Comparison of ENCODE assay signal across 19 cellular contexts in the genomic region with DNA sequence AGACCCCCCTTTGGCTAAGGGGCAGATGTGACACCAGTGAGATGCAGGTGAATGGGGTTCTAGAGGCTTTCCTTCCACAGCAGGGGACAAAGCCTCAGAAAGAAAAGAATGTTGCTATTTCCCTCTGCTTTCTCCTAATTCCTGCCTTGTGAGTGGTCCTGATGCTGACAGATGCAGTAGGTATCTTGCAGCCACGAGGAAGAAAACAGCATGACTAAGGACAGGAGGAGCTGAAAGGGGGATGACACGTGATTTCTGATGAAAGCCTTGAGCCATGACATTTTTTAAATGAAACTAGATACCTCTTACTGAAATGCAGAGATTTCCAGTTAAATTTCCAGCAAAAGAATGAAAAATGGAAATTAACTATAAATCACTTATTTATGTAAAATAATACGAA.
A peak's percentile ranks its signal among the peaks of the same experiment; 100 is the strongest.
DNase-seq lines count a peak whose midpoint lies in the region; ATAC-seq and TF ChIP-seq lines count a peak whose summit lies in the region.
"Had no signal": no experiment of that assay in that cellular context is flagged by ENCODE, and none has a peak within 500 bp of the region (broad histone marks: within the 10 kb centered on the region; RNA-seq: fewer than 3 reads in every experiment).

No MANE protein-coding gene starts in this region.

- no peak overlapping the region for H3K4me3 ChIP-seq in adipocyte (ENCODE audit: low read length)
- no peak overlapping the region for H3K4me3 ChIP-seq in endodermal cell (ENCODE audit: low read length)
- H3K4me3 ChIP-seq: psoas muscle, SK-N-MC, upper lobe of right lung had no signal

- DNase-seq in AG08395 (ENCODE audit: low spot score) (peak; percentile 34), HS-5 (ENCODE audit: low read depth) (peak; percentile 81), adipocyte (ENCODE audit: low read depth) (peak; percentile 55), fibroblast of peridontal ligament (ENCODE audit: extremely low read depth) (peak; percentile 64), endodermal cell (no peak)
- DNase-seq in activated T-helper 1 cell treated with anti-CD3 and anti-CD28 coated beads, Interleukin-12 subunit alpha, Interleukin-12 subunit beta, Interleukin-2, Interleukin-4 antibody, amounts not matched to agents 30 ng/mL and 10 ng/mL and 1 ng/mL, durations not matched to agents 14 hours and 24 hours and 36 hours (ENCODE audit: low spot score), result no peak
- DNase-seq: activated T-cell treated with anti-CD3 and anti-CD28 coated beads, Interleukin-2, amount 50 U/mL, for 1 hour; CD8-positive, alpha-beta memory T cell; cerebellar nuclear complex; left ventricle myocardium superior; NCI-H1105 treated with DMSO at 0.1 percent for 48 hours; psoas muscle; stimulated activated naive CD4-positive, alpha-beta T cell treated with Interleukin-2 at 50 U/mL for 16 hours; upper lobe of right lung had no signal

- TF ChIP-seq CTCF in endodermal cell (conservative IDR thresholded peaks at IDR 0.05), result no peak

- ATAC-seq in HG03139 (IDR thresholded peaks at IDR 0.05; ENCODE audit: unreplicated experiment) (no peak), HG03442 (IDR thresholded peaks at IDR 0.05; ENCODE audit: unreplicated experiment) (no peak)
- ATAC-seq: left ventricle myocardium superior, psoas muscle, upper lobe of right lung had no signal

- WGBS in endodermal cell (ENCODE audit: insufficient coverage in 1 of 2, insufficient read length in 1 of 2), 2 experiments, result 42% methylated on average over 2 of the region's 3 CpGs; no CpG with 5 or more reads in 1 of the 2 experiments

- H3K27ac ChIP-seq in endodermal cell (ENCODE audit: low read depth, low read length), result no peak overlapping the region
- H3K27ac ChIP-seq: psoas muscle, SK-N-MC, upper lobe of right lung had no signal

- H3K36me3 ChIP-seq in adipocyte (ENCODE audit: control insufficient read depth, insufficient read depth, low read length, severe bottlenecking), result no peaks in the 10 kb centered on the region
- H3K36me3 ChIP-seq in endodermal cell (ENCODE audit: control insufficient read depth, insufficient read depth, low read length), result no peaks in the 10 kb centered on the region
- H3K36me3 ChIP-seq: upper lobe of right lung had no signal

- no peaks in the 10 kb centered on the region for H3K36me3 Mint-ChIP-seq in activated T-helper 1 cell treated with anti-CD3 and anti-CD28 coated beads, Interleukin-12 subunit alpha, Interleukin-12 subunit beta, Interleukin-2, Interleukin-4 antibody, amounts not matched to agents 30 ng/mL and 10 ng/mL and 1 ng/mL, durations not matched to agents 14 hours and 24 hours and 36 hours (ENCODE audit: low read depth)
- no peaks in the 10 kb centered on the region for H3K36me3 Mint-ChIP-seq in endodermal cell (ENCODE audit: low read depth)

- no peaks in the 10 kb centered on the region for H3K4me1 Mint-ChIP-seq in activated T-helper 1 cell treated with anti-CD3 and anti-CD28 coated beads, Interleukin-12 subunit alpha, Interleukin-12 subunit beta, Interleukin-2, Interleukin-4 antibody, amounts not matched to agents 30 ng/mL and 10 ng/mL and 1 ng/mL, durations not matched to agents 14 hours and 24 hours and 36 hours (ENCODE audit: low read depth)
- no peaks in the 10 kb centered on the region for H3K4me1 Mint-ChIP-seq in endodermal cell
- H3K4me1 Mint-ChIP-seq: CD8-positive, alpha-beta memory T cell had no signal

- H3K9ac ChIP-seq in adipocyte (ENCODE audit: low read length) (no peak overlapping the region), endodermal cell (ENCODE audit: extremely low read depth, low read length, poor library complexity, severe bottlenecking) (no peak overlapping the region)

- no peak overlapping the region for H3K4me3 Mint-ChIP-seq in activated T-helper 1 cell treated with anti-CD3 and anti-CD28 coated beads, Interleukin-12 subunit alpha, Interleukin-12 subunit beta, Interleukin-2, Interleukin-4 antibody, amounts not matched to agents 30 ng/mL and 10 ng/mL and 1 ng/mL, durations not matched to agents 14 hours and 24 hours and 36 hours
- H3K4me3 Mint-ChIP-seq in endodermal cell, result no peak overlapping the region
- H3K4me3 Mint-ChIP-seq: activated naive CD8-positive, alpha-beta T cell; CD8-positive, alpha-beta memory T cell; IgD-negative memory B cell had no signal

- H3K27ac Mint-ChIP-seq in activated T-helper 1 cell treated with anti-CD3 and anti-CD28 coated beads, Interleukin-12 subunit alpha, Interleukin-12 subunit beta, Interleukin-2, Interleukin-4 antibody, amounts not matched to agents 30 ng/mL and 10 ng/mL and 1 ng/mL, durations not matched to agents 14 hours and 24 hours and 36 hours, result no peak overlapping the region
- H3K27ac Mint-ChIP-seq in endodermal cell, result no peak overlapping the region
- H3K27ac Mint-ChIP-seq: activated naive CD8-positive, alpha-beta T cell; IgD-negative memory B cell had no signal

- H3K27me3 Mint-ChIP-seq in activated T-helper 1 cell treated with anti-CD3 and anti-CD28 coated beads, Interleukin-12 subunit alpha, Interleukin-12 subunit beta, Interleukin-2, Interleukin-4 antibody, amounts not matched to agents 30 ng/mL and 10 ng/mL and 1 ng/mL, durations not matched to agents 14 hours and 24 hours and 36 hours (ENCODE audit: insufficient read depth), result no peaks in the 10 kb centered on the region
- no peaks in the 10 kb centered on the region for H3K27me3 Mint-ChIP-seq in endodermal cell (ENCODE audit: insufficient read depth)
- H3K27me3 Mint-ChIP-seq: activated naive CD8-positive, alpha-beta T cell had no signal

- no peaks in the 10 kb centered on the region for H3K27me3 ChIP-seq in adipocyte (replicated peaks; ENCODE audit: control insufficient read depth, insufficient read depth, low read length)
- H3K27me3 ChIP-seq in endodermal cell (ENCODE audit: control insufficient read depth, insufficient read depth, low read length, poor library complexity, severe bottlenecking), result no peaks in the 10 kb centered on the region
- H3K27me3 ChIP-seq: upper lobe of right lung had no signal

- no peaks in the 10 kb centered on the region for H3K9me3 Mint-ChIP-seq in activated T-helper 1 cell treated with anti-CD3 and anti-CD28 coated beads, Interleukin-12 subunit alpha, Interleukin-12 subunit beta, Interleukin-2, Interleukin-4 antibody, amounts not matched to agents 30 ng/mL and 10 ng/mL and 1 ng/mL, durations not matched to agents 14 hours and 24 hours and 36 hours
- no peaks in the 10 kb centered on the region for H3K9me3 Mint-ChIP-seq in endodermal cell
- H3K9me3 Mint-ChIP-seq: CD8-positive, alpha-beta memory T cell had no signal

- intact Hi-C loops in activated T-helper 1 cell treated with anti-CD3 and anti-CD28 coated beads, Interleukin-12 subunit alpha, Interleukin-12 subunit beta, Interleukin-2, Interleukin-4 antibody, amounts not matched to agents 30 ng/mL and 10 ng/mL and 1 ng/mL, durations not matched to agents 14 hours and 24 hours and 36 hours (cut with micrococcal nuclease), result no loop called here

- H3K9me3 ChIP-seq in adipocyte (ENCODE audit: control insufficient read depth, low read length), result no peaks in the 10 kb centered on the region
- no peaks in the 10 kb centered on the region for H3K9me3 ChIP-seq in endodermal cell (ENCODE audit: control insufficient read depth, low read length)
- H3K9me3 ChIP-seq: psoas muscle, upper lobe of right lung had no signal

- H3K4me1 ChIP-seq in adipocyte (ENCODE audit: control insufficient read depth, insufficient read depth, low read length) (peaks cover 11% of the 10 kb centered on the region), endodermal cell (ENCODE audit: control insufficient read depth, insufficient read depth, low read length) (no peaks in the 10 kb centered on the region)
- H3K4me1 ChIP-seq: psoas muscle, upper lobe of right lung had no signal

Comparison
In these comparisons a context has a peak if more than half of its experiments do, and no peak if none do; other contexts are left out.
1. DNase-seq: peak in AG08395 (single experiment), HS-5 (single experiment), adipocyte (single experiment) and fibroblast of peridontal ligament (single experiment); none in activated T-helper 1 cell treated with anti-CD3 and anti-CD28 coated beads, Interleukin-12 subunit alpha, Interleukin-12 subunit beta, Interleukin-2, Interleukin-4 antibody, amounts not matched to agents 30 ng/mL and 10 ng/mL and 1 ng/mL, durations not matched to agents 14 hours and 24 hours and 36 hours (single experiment) and endodermal cell (single experiment).